13 cellular contexts compared by ENCODE assay signal in genomic region chr6:165556116-165556843, GRCh38.
DNase-seq lines count a peak whose midpoint lies in the region; ATAC-seq and TF ChIP-seq lines count a peak whose summit lies in the region.
"Had no signal": no experiment of that assay in that cellular context is flagged by ENCODE, and none has a peak within 500 bp of the region (broad histone marks: within the 10 kb centered on the region; RNA-seq: fewer than 3 reads in every experiment).

No MANE protein-coding gene starts in this region.

- H3K4me1 ChIP-seq in endocrine pancreas (ENCODE audit: control insufficient read depth, insufficient read depth, low read length) (peaks cover 6% of the 10 kb centered on the region), prostate gland (replicated peaks) (no peaks in the 10 kb centered on the region)
- H3K4me1 ChIP-seq: tibial nerve had no signal

- H3K4me1 Mint-ChIP-seq in stimulated activated effector memory CD8-positive, alpha-beta T cell treated with anti-CD3 and anti-CD28 coated beads, Interleukin-12 subunit alpha, Interleukin-12 subunit beta, amount 100 ng/mL, for 72 hours, result no peaks in the 10 kb centered on the region

- H3K9me3 ChIP-seq in endocrine pancreas (ENCODE audit: control insufficient read depth, low read length), result no peaks in the 10 kb centered on the region
- no peaks in the 10 kb centered on the region for H3K9me3 ChIP-seq in prostate gland
- H3K9me3 ChIP-seq: tibial nerve had no signal

- DNase-seq in NCI-H2196 (lab: John Stamatoyannopoulos, UW; ENCODE audit: unreplicated experiment) (peak; percentile 69), prostate gland (ENCODE audit: low spot score) (peak; percentile 72), COLO829 (ENCODE audit: low spot score) (no peak), NCI-H2081 (lab: John Stamatoyannopoulos, UW) (no peak), amygdala (lab: John Stamatoyannopoulos, UW) (no peak)
- DNase-seq in stimulated activated effector memory CD8-positive, alpha-beta T cell treated with anti-CD3 and anti-CD28 coated beads, Interleukin-12 subunit alpha, Interleukin-12 subunit beta, amount 100 ng/mL, for 72 hours (ENCODE audit: low spot score in 2 of 2), result no peak
- DNase-seq: DND-41; kidney glomerular epithelial cell; NK-92 treated with Interleukin-12 subunit alpha and Interleukin-12 subunit beta, amount 100 ng/mL, for 24 hours; T-helper 2 cell had no signal

- H3K27ac ChIP-seq in prostate gland, result peak overlapping the region; percentile 59 to 60
- H3K27ac ChIP-seq: tibial nerve had no signal

- H3K27me3 ChIP-seq in endocrine pancreas (ENCODE audit: control insufficient read depth, insufficient read depth, low read length) (no peaks in the 10 kb centered on the region), prostate gland (replicated peaks; ENCODE audit: insufficient read depth) (no peaks in the 10 kb centered on the region)
- H3K27me3 ChIP-seq: tibial nerve had no signal

- TF ChIP-seq POLR2A in prostate gland (IDR thresholded peaks at IDR 0.05), result no peak

- H3K9ac ChIP-seq in endocrine pancreas (ENCODE audit: control insufficient read depth, insufficient read depth, low read length), result no peak overlapping the region

- peak overlapping the region; percentile 61 for H3K4me3 ChIP-seq in endocrine pancreas (ENCODE audit: control insufficient read depth, insufficient read depth, low read length)
- no peak overlapping the region for H3K4me3 ChIP-seq in prostate gland
- H3K4me3 ChIP-seq: tibial nerve had no signal

- no peaks in the 10 kb centered on the region for H3K9me3 Mint-ChIP-seq in stimulated activated effector memory CD8-positive, alpha-beta T cell treated with anti-CD3 and anti-CD28 coated beads, Interleukin-12 subunit alpha, Interleukin-12 subunit beta, amount 100 ng/mL, for 72 hours

- H3K36me3 ChIP-seq in endocrine pancreas (ENCODE audit: control insufficient read depth, insufficient read depth, low read length), result no peaks in the 10 kb centered on the region
- H3K36me3 ChIP-seq in prostate gland, result no peaks in the 10 kb centered on the region
- H3K36me3 ChIP-seq: tibial nerve had no signal

- H3K27ac Mint-ChIP-seq in stimulated activated effector memory CD8-positive, alpha-beta T cell treated with anti-CD3 and anti-CD28 coated beads, Interleukin-12 subunit alpha, Interleukin-12 subunit beta, amount 100 ng/mL, for 72 hours, result no peak overlapping the region

- H3K36me3 Mint-ChIP-seq in stimulated activated effector memory CD8-positive, alpha-beta T cell treated with anti-CD3 and anti-CD28 coated beads, Interleukin-12 subunit alpha, Interleukin-12 subunit beta, amount 100 ng/mL, for 72 hours, result no peaks in the 10 kb centered on the region

- H3K4me3 Mint-ChIP-seq in stimulated activated effector memory CD8-positive, alpha-beta T cell treated with anti-CD3 and anti-CD28 coated beads, Interleukin-12 subunit alpha, Interleukin-12 subunit beta, amount 100 ng/mL, for 72 hours, result no peak overlapping the region

- WGBS in prostate gland, result 33% methylated on average over 3 of the region's 3 CpGs

- ATAC-seq in GM21423 (IDR thresholded peaks at IDR 0.05; ENCODE audit: unreplicated experiment), result peak; percentile 48
- no peak for ATAC-seq in stimulated activated effector memory CD8-positive, alpha-beta T cell treated with anti-CD3 and anti-CD28 coated beads, Interleukin-12 subunit alpha, Interleukin-12 subunit beta, amount 100 ng/mL, for 72 hours

- intact Hi-C loops in prostate gland (cut with DNase I), result no loop called here

- no peak for TF ChIP-seq CTCF in prostate gland (IDR thresholded peaks at IDR 0.05)

Comparison
In these comparisons a context has a peak if more than half of its experiments do, and no peak if none do; other contexts are left out.
1. DNase-seq: peak in NCI-H2196 (single experiment) and prostate gland (single experiment); none in stimulated activated effector memory CD8-positive, alpha-beta T cell treated with anti-CD3 and anti-CD28 coated beads, Interleukin-12 subunit alpha, Interleukin-12 subunit beta, amount 100 ng/mL, for 72 hours (0 of 2), COLO829 (single experiment), NCI-H2081 (0 of 2) and amygdala (0 of 56).